1 cellular context compared by ENCODE assay signal in the genomic region with DNA sequence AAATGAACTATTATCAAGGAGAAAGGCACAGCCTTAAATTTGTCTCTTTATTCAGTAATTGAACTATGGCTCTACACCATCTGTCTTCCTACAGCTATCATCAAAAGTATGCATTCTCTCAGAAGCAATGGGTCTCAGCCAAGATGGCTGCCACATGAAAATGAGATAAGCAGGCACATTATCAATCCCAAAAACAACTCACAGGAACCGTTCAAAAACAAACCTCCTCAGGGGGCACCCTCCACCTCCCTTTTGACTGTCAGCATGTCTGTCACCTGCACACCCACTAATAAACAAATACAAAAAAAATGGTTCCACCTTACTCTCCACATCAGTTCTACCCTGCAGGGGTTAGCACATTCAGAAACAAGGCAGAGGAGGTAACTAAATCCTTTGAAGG.
TF ChIP-seq lines count a peak whose summit lies in the region.

No MANE protein-coding gene starts in this region.

TF ChIP-seq in GM23338, 12 proteins besides CTCF, POLR2A, EP300 and RAD21 (continued from another document):
- TF ChIP-seq, protein P1, sequence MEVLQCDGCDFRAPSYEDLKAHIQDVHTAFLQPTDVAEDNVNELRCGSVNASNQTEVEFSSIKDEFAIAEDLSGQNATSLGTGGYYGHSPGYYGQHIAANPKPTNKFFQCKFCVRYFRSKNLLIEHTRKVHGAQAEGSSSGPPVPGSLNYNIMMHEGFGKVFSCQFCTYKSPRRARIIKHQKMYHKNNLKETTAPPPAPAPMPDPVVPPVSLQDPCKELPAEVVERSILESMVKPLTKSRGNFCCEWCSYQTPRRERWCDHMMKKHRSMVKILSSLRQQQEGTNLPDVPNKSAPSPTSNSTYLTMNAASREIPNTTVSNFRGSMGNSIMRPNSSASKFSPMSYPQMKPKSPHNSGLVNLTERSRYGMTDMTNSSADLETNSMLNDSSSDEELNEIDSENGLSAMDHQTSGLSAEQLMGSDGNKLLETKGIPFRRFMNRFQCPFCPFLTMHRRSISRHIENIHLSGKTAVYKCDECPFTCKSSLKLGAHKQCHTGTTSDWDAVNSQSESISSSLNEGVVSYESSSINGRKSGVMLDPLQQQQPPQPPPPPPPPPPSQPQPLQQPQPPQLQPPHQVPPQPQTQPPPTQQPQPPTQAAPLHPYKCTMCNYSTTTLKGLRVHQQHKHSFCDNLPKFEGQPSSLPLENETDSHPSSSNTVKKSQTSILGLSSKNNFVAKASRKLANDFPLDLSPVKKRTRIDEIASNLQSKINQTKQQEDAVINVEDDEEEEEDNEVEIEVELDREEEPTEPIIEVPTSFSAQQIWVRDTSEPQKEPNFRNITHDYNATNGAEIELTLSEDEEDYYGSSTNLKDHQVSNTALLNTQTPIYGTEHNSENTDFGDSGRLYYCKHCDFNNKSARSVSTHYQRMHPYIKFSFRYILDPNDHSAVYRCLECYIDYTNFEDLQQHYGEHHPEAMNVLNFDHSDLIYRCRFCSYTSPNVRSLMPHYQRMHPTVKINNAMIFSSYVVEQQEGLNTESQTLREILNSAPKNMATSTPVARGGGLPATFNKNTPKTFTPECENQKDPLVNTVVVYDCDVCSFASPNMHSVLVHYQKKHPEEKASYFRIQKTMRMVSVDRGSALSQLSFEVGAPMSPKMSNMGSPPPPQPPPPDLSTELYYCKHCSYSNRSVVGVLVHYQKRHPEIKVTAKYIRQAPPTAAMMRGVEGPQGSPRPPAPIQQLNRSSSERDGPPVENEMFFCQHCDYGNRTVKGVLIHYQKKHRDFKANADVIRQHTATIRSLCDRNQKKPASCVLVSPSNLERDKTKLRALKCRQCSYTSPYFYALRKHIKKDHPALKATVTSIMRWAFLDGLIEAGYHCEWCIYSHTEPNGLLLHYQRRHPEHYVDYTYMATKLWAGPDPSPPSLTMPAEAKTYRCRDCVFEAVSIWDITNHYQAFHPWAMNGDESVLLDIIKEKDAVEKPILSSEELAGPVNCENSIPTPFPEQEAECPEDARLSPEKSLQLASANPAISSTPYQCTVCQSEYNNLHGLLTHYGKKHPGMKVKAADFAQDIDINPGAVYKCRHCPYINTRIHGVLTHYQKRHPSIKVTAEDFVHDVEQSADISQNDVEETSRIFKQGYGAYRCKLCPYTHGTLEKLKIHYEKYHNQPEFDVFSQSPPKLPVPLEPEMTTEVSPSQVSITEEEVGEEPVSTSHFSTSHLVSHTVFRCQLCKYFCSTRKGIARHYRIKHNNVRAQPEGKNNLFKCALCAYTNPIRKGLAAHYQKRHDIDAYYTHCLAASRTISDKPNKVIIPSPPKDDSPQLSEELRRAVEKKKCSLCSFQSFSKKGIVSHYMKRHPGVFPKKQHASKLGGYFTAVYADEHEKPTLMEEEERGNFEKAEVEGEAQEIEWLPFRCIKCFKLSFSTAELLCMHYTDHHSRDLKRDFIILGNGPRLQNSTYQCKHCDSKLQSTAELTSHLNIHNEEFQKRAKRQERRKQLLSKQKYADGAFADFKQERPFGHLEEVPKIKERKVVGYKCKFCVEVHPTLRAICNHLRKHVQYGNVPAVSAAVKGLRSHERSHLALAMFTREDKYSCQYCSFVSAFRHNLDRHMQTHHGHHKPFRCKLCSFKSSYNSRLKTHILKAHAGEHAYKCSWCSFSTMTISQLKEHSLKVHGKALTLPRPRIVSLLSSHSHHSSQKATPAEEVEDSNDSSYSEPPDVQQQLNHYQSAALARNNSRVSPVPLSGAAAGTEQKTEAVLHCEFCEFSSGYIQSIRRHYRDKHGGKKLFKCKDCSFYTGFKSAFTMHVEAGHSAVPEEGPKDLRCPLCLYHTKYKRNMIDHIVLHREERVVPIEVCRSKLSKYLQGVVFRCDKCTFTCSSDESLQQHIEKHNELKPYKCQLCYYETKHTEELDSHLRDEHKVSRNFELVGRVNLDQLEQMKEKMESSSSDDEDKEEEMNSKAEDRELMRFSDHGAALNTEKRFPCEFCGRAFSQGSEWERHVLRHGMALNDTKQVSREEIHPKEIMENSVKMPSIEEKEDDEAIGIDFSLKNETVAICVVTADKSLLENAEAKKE (CRISPR knock-in tag; IDR thresholded peaks at IDR 0.05) = no peak
- no peak for TF ChIP-seq NANOG (IDR thresholded peaks at IDR 0.05; ENCODE audit: borderline replicate concordance)
- TF ChIP-seq STAT1 (IDR thresholded peaks at IDR 0.05; ENCODE audit: unreplicated experiment) = no peak
- TF ChIP-seq, protein P2, sequence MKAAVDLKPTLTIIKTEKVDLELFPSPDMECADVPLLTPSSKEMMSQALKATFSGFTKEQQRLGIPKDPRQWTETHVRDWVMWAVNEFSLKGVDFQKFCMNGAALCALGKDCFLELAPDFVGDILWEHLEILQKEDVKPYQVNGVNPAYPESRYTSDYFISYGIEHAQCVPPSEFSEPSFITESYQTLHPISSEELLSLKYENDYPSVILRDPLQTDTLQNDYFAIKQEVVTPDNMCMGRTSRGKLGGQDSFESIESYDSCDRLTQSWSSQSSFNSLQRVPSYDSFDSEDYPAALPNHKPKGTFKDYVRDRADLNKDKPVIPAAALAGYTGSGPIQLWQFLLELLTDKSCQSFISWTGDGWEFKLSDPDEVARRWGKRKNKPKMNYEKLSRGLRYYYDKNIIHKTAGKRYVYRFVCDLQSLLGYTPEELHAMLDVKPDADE (IDR thresholded peaks at IDR 0.05) = no peak
- TF ChIP-seq, protein P3, sequence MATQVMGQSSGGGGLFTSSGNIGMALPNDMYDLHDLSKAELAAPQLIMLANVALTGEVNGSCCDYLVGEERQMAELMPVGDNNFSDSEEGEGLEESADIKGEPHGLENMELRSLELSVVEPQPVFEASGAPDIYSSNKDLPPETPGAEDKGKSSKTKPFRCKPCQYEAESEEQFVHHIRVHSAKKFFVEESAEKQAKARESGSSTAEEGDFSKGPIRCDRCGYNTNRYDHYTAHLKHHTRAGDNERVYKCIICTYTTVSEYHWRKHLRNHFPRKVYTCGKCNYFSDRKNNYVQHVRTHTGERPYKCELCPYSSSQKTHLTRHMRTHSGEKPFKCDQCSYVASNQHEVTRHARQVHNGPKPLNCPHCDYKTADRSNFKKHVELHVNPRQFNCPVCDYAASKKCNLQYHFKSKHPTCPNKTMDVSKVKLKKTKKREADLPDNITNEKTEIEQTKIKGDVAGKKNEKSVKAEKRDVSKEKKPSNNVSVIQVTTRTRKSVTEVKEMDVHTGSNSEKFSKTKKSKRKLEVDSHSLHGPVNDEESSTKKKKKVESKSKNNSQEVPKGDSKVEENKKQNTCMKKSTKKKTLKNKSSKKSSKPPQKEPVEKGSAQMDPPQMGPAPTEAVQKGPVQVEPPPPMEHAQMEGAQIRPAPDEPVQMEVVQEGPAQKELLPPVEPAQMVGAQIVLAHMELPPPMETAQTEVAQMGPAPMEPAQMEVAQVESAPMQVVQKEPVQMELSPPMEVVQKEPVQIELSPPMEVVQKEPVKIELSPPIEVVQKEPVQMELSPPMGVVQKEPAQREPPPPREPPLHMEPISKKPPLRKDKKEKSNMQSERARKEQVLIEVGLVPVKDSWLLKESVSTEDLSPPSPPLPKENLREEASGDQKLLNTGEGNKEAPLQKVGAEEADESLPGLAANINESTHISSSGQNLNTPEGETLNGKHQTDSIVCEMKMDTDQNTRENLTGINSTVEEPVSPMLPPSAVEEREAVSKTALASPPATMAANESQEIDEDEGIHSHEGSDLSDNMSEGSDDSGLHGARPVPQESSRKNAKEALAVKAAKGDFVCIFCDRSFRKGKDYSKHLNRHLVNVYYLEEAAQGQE (IDR thresholded peaks at IDR 0.05; ENCODE audit: unreplicated experiment) = no peak
- TF ChIP-seq EZH2phosphoT487 (IDR thresholded peaks at IDR 0.05; ENCODE audit: unreplicated experiment) = no peak
- no peak for TF ChIP-seq JUNB (IDR thresholded peaks at IDR 0.05; ENCODE audit: unreplicated experiment)
- no peak for TF ChIP-seq CREB1 (CRISPR knock-in tag; IDR thresholded peaks at IDR 0.05; ENCODE audit: low read depth)
